8 cellular contexts compared by ENCODE assay signal in genomic region chr9:112032009-112032408, GRCh38.
DNase-seq lines count a peak whose midpoint lies in the region; ATAC-seq lines count a peak whose summit lies in the region.
"Had no signal": no experiment of that assay in that cellular context is flagged by ENCODE, and none has a peak within 500 bp of the region (broad histone marks: within the 10 kb centered on the region; RNA-seq: fewer than 3 reads in every experiment).

No MANE protein-coding gene starts in this region.

- ATAC-seq in GM18867 (IDR thresholded peaks at IDR 0.05; ENCODE audit: unreplicated experiment), result peak; percentile 61
- peak; percentile 51 for ATAC-seq in GM21526 (IDR thresholded peaks at IDR 0.05; ENCODE audit: low FRiP score, unreplicated experiment)
- peak; percentile 53 for ATAC-seq in HG03432 (IDR thresholded peaks at IDR 0.05; ENCODE audit: unreplicated experiment)
- peak; percentile 56 for ATAC-seq in memory B cell (ENCODE audit: low read depth)

- DNase-seq in memory B cell (ENCODE audit: low spot score in 2 of 2), result no peak
- DNase-seq in C1 segment of cervical spinal cord (lab: John Stamatoyannopoulos, UW), result no peak
- no peak for DNase-seq in DMS153 treated with DMSO at 0.1 percent for 48 hours (lab: John Stamatoyannopoulos, UW; ENCODE audit: unreplicated experiment)
- no peak for DNase-seq in DMS79 treated with DMSO at 0.1 percent for 48 hours (lab: John Stamatoyannopoulos, UW)
- DNase-seq: NCI-H187 had no signal

- H3K27ac Mint-ChIP-seq in memory B cell, result peak overlapping the region; percentile 92

- peak overlapping the region; percentile 73 for H3K4me3 Mint-ChIP-seq in memory B cell

- H3K9me3 Mint-ChIP-seq in memory B cell, result peaks cover 2% of the 10 kb centered on the region

- H3K4me1 Mint-ChIP-seq in memory B cell, result peaks cover 62% of the 10 kb centered on the region

- no peaks in the 10 kb centered on the region for H3K36me3 Mint-ChIP-seq in memory B cell

- H3K27me3 Mint-ChIP-seq in memory B cell, result no peaks in the 10 kb centered on the region
